ENCODE assay signal across 8 cellular contexts in genomic region chr12:8032242-8033152, GRCh38. TPM values are rescaled to one million over a fixed set of nuclear protein-coding genes. Genes with fewer than 3 reads are reported as not detected.
A peak's percentile ranks its signal among the peaks of the same experiment; 100 is the strongest.
DNase-seq lines count a peak whose midpoint lies in the region; ATAC-seq and TF ChIP-seq lines count a peak whose summit lies in the region.

Gene FOXJ2, plus strand, starts transcription at chr12:8032716. Its CDS starts 7,117 bp downstream, at chr12:8039833.

- H3K9me3 ChIP-seq in endodermal cell (ENCODE audit: control insufficient read depth, low read length): no peaks in the 10 kb centered on the region
- H3K9me3 ChIP-seq in mesodermal cell (ENCODE audit: control insufficient read depth, low read length): no peaks in the 10 kb centered on the region

- TF ChIP-seq CTCF in AG10803 (conservative IDR thresholded peaks at IDR 0.05; ENCODE audit: low read length): no peak
- peak; percentile 69 for TF ChIP-seq CTCF in endodermal cell (conservative IDR thresholded peaks at IDR 0.05)

- WGBS in endodermal cell (ENCODE audit: insufficient coverage in 1 of 2, insufficient read length in 1 of 2), 2 experiments: 0 to 1% methylated on average over 34 to 87 of the region's 93 CpGs
- 0 to 1% methylated on average over 54 to 56 of the region's 93 CpGs for WGBS in mesodermal cell (ENCODE audit: insufficient coverage in 2 of 2), 2 experiments

- H3K36me3 Mint-ChIP-seq in endodermal cell (ENCODE audit: low read depth): no peaks in the 10 kb centered on the region

- H3K27ac ChIP-seq in endodermal cell (ENCODE audit: low read depth, low read length) (peak within 1 kb of the TSS; percentile 39), mesodermal cell (ENCODE audit: low read depth, low read length, severe bottlenecking) (peak within 1 kb of the TSS; percentile 77)

- H3K27me3 ChIP-seq in endodermal cell (ENCODE audit: control insufficient read depth, insufficient read depth, low read length, poor library complexity, severe bottlenecking): no peaks in the 10 kb centered on the region

- ATAC-seq in GM18909 (IDR thresholded peaks at IDR 0.05; ENCODE audit: poor library complexity, unreplicated experiment) (peak; percentile 81), HG03139 (IDR thresholded peaks at IDR 0.05; ENCODE audit: unreplicated experiment) (peak; percentile 64)

- H3K4me1 Mint-ChIP-seq in endodermal cell: peaks cover 47% of the 10 kb centered on the region

- H3K4me3 ChIP-seq in AG10803 (ENCODE audit: low read length) (peak within 1 kb of the TSS; percentile 89), endodermal cell (ENCODE audit: low read length) (peak within 1 kb of the TSS; percentile 91), mesodermal cell (ENCODE audit: extremely low read depth, insufficient read depth, low read length, poor library complexity, severe bottlenecking) (peak within 1 kb of the TSS; percentile 77)

- H3K36me3 ChIP-seq in endodermal cell (ENCODE audit: control insufficient read depth, insufficient read depth, low read length): peaks cover 8% of the 10 kb centered on the region
- H3K36me3 ChIP-seq in mesodermal cell (ENCODE audit: control insufficient read depth, insufficient read depth, low read length): no peaks in the 10 kb centered on the region

- H3K4me1 ChIP-seq in endodermal cell (ENCODE audit: control insufficient read depth, insufficient read depth, low read length): no peaks in the 10 kb centered on the region
- H3K4me1 ChIP-seq in mesodermal cell (ENCODE audit: control insufficient read depth, insufficient read depth, low read length, poor library complexity, severe bottlenecking): peaks cover 35% of the 10 kb centered on the region

- no peaks in the 10 kb centered on the region for H3K9me3 Mint-ChIP-seq in endodermal cell

- H3K27ac Mint-ChIP-seq in endodermal cell: peak within 1 kb of the TSS; percentile 67

- peak within 1 kb of the TSS; percentile 74 for H3K4me3 Mint-ChIP-seq in endodermal cell

- H3K9ac ChIP-seq in endodermal cell (ENCODE audit: extremely low read depth, low read length, poor library complexity, severe bottlenecking): peak within 1 kb of the TSS; percentile 73

- peak; percentile 64 for DNase-seq in AG10803 (ENCODE audit: low read depth)
- peak; percentile 85 for DNase-seq in NCI-H69 (lab: John Stamatoyannopoulos, UW)
- DNase-seq in activated CD8-positive, alpha-beta memory T cell treated with anti-CD3 and anti-CD28 coated beads for 48 hours (ENCODE audit: low read depth in 2 of 3, low spot score in 2 of 3): peak; percentile 44 to 64 (median 55)
- peak; percentile 93 for DNase-seq in endodermal cell
- DNase-seq in stimulated activated CD8-positive, alpha-beta memory T cell treated with anti-CD3 and anti-CD28 coated beads, Interleukin-15, amount 100 ng/mL, for 4 hours (ENCODE audit: low read depth in 2 of 2): peak; percentile 41 to 67

- peaks cover 5% of the 10 kb centered on the region for H3K27me3 Mint-ChIP-seq in endodermal cell (ENCODE audit: insufficient read depth)

RNA-seq across cellular contexts. Expression of gene FOXJ2, which starts in this region (rescaled TPM):
- total RNA-seq in endodermal cell: 10 to 100 TPM; 10.8 to 21.2 TPM
- polyA plus RNA-seq in endodermal cell (2013, experiment 1 of 2): 13.5 TPM
- polyA plus RNA-seq in endodermal cell (2013, experiment 2 of 2): 13.4 TPM
- 14.9 TPM for polyA plus RNA-seq in mesodermal cell (2013, experiment 1 of 2)
- polyA plus RNA-seq in mesodermal cell (2013, experiment 2 of 2): 13.6 TPM

Comparison
In these comparisons a context has a peak if more than half of its experiments do, and no peak if none do; other contexts are left out.
1. Peak in every context shown above with its lines: DNase-seq, ATAC-seq, H3K4me3 ChIP-seq and H3K27ac ChIP-seq.